In the genomic region with DNA sequence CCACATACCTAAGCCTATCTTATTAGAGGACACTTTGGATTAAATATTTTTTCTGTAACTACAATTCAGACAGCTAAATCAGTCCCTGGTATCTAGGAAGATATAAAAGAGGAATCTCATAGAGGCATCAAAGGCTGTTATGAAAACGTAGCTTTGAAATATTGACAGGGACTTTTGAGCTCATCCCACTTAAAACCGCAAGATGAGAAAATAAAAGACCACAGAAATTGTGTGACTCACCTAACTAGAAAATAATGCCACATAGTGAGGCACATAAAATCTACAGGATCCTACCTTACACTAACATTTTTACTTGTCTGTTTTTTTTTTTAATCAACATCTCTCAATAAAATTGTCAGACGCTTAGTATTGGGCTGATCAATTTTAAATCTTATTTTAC, we compare ENCODE assay signal across 1 cellular context.
TF ChIP-seq lines count a peak whose summit lies in the region.

No MANE protein-coding gene starts in this region.

TF ChIP-seq in GM23338, 12 proteins besides CTCF, POLR2A, EP300 and RAD21 (continued from another document):
- TF ChIP-seq ZNF462 (CRISPR knock-in tag; IDR thresholded peaks at IDR 0.05) (no peak), POLR2AphosphoS5 (IDR thresholded peaks at IDR 0.05; ENCODE audit: low read depth) (no peak), STAT1 (IDR thresholded peaks at IDR 0.05; ENCODE audit: unreplicated experiment) (no peak), NANOG (IDR thresholded peaks at IDR 0.05; ENCODE audit: borderline replicate concordance) (no peak)
- TF ChIP-seq, protein P1, sequence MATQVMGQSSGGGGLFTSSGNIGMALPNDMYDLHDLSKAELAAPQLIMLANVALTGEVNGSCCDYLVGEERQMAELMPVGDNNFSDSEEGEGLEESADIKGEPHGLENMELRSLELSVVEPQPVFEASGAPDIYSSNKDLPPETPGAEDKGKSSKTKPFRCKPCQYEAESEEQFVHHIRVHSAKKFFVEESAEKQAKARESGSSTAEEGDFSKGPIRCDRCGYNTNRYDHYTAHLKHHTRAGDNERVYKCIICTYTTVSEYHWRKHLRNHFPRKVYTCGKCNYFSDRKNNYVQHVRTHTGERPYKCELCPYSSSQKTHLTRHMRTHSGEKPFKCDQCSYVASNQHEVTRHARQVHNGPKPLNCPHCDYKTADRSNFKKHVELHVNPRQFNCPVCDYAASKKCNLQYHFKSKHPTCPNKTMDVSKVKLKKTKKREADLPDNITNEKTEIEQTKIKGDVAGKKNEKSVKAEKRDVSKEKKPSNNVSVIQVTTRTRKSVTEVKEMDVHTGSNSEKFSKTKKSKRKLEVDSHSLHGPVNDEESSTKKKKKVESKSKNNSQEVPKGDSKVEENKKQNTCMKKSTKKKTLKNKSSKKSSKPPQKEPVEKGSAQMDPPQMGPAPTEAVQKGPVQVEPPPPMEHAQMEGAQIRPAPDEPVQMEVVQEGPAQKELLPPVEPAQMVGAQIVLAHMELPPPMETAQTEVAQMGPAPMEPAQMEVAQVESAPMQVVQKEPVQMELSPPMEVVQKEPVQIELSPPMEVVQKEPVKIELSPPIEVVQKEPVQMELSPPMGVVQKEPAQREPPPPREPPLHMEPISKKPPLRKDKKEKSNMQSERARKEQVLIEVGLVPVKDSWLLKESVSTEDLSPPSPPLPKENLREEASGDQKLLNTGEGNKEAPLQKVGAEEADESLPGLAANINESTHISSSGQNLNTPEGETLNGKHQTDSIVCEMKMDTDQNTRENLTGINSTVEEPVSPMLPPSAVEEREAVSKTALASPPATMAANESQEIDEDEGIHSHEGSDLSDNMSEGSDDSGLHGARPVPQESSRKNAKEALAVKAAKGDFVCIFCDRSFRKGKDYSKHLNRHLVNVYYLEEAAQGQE (IDR thresholded peaks at IDR 0.05; ENCODE audit: unreplicated experiment) = no peak
